ENCODE assay signal across 29 cellular contexts in the genomic region with DNA sequence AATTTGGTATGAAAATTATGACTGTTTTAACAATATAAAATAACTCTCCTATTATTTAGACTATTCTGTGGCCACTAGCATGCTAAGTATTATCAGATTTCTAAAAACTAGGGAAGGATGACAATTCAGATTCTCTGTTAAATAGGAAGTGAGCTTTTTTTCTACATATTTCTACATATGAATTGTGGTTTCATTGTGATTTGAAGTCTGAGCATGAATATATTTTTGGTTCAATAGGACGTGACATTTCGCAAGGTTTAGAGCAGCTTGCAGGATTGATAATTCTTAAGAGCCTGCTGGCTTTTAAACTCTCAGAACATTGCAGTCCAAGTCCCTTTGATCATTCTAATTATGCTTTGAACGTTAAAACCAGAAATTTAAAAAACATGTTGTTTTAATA.
A peak's percentile ranks its signal among the peaks of the same experiment; 100 is the strongest.
DNase-seq lines count a peak whose midpoint lies in the region; ATAC-seq and TF ChIP-seq lines count a peak whose summit lies in the region.
"Had no signal": no experiment of that assay in that cellular context is flagged by ENCODE, and none has a peak within 500 bp of the region (broad histone marks: within the 10 kb centered on the region; RNA-seq: fewer than 3 reads in every experiment).

No MANE protein-coding gene starts in this region.

- H3K4me1 Mint-ChIP-seq in brain: peaks cover 58% of the 10 kb centered on the region
- H3K4me1 Mint-ChIP-seq: activated naive CD4-positive, alpha-beta T cell treated with anti-CD3 and anti-CD28 coated beads, Interleukin-2, amount 10 ng/mL, durations not matched to agents 7 days and 5 days; activated T-helper 17 cell treated with anti-CD3 and anti-CD28 coated beads, Interleukin-2, amount 50 U/mL, for 72 hours; T-helper 17 cell had no signal

- TF ChIP-seq CTCF in brain (conservative IDR thresholded peaks at IDR 0.05): no peak

- no peaks in the 10 kb centered on the region for H3K9me3 ChIP-seq in BLaER1 treated with 17β-estradiol and CSF1 and Interleukin-3, amounts not matched to agents 10 nM and 100 nM (replicated peaks in 1 of 11)
- H3K9me3 ChIP-seq: adrenal gland, esophagus muscularis mucosa, heart right ventricle had no signal

- no peak overlapping the region for H3K4me3 ChIP-seq in BLaER1 treated with 17β-estradiol and CSF1 and Interleukin-3, amounts not matched to agents 10 nM and 100 nM
- H3K4me3 ChIP-seq: adrenal gland, esophagus muscularis mucosa, heart right ventricle, neural progenitor cell had no signal

- DNase-seq in OCI-M1 (lab: John Stamatoyannopoulos, UW) (peak; percentile 81), NCI-H2196 treated with DMSO at 0.1 percent for 48 hours (lab: John Stamatoyannopoulos, UW; ENCODE audit: unreplicated experiment) (no peak), DMS53 (lab: John Stamatoyannopoulos, UW) (no peak)
- DNase-seq: activated CD4-positive, alpha-beta T cell treated with anti-CD3 and anti-CD28 coated beads for 4 hours; activated CD8-positive, alpha-beta T cell treated with anti-CD3 and anti-CD28 coated beads, Interleukin-2, amount 10 ng/mL, durations not matched to agents 7 days and 5 days; activated naive CD4-positive, alpha-beta T cell treated with anti-CD3 and anti-CD28 coated beads, Interleukin-2, amount 10 ng/mL, durations not matched to agents 7 days and 5 days; adrenal gland; CD8-positive, alpha-beta T cell; DMS 273 treated with DMSO at 0.1 percent for 48 hours; foreskin keratinocyte; HCEC 1CT; heart right ventricle; NCI-H1417 treated with DMSO at 0.1 percent for 48 hours; NCI-H2081 treated with DMSO at 0.1 percent for 48 hours; NCI-H82; small intestine; stimulated activated CD4-positive, alpha-beta T cell treated with anti-CD3 and anti-CD28 coated beads, Interleukin-1b, Interleukin-23, amount 100 ng/mL, for 48 hours; stimulated activated naive CD8-positive, alpha-beta T cell treated with anti-CD3 and anti-CD28 coated beads, Interleukin-15, Interleukin-2, amounts not matched to agents 100 U/mL and 50 U/mL, for 24 hours; T-helper 17 cell had no signal

- peak overlapping the region in 10 of 11 experiments; percentile 6 to 86 (median 78); a peak in 19 of 22 replicates for H3K27ac ChIP-seq in BLaER1 treated with 17β-estradiol and CSF1 and Interleukin-3, amounts not matched to agents 10 nM and 100 nM
- H3K27ac ChIP-seq: adrenal gland, esophagus muscularis mucosa, foreskin keratinocyte, heart right ventricle, parathyroid adenoma, RWPE1 had no signal

- H3K27me3 ChIP-seq in BLaER1 treated with 17β-estradiol and CSF1 and Interleukin-3, amounts not matched to agents 10 nM and 100 nM: no peaks in the 10 kb centered on the region
- H3K27me3 ChIP-seq: adrenal gland, esophagus muscularis mucosa, foreskin keratinocyte, heart right ventricle, neural progenitor cell had no signal

- H3K36me3 Mint-ChIP-seq in brain: peaks cover 18% of the 10 kb centered on the region
- H3K36me3 Mint-ChIP-seq: activated naive CD4-positive, alpha-beta T cell treated with anti-CD3 and anti-CD28 coated beads, Interleukin-2, amount 10 ng/mL, durations not matched to agents 7 days and 5 days; CD8-positive, alpha-beta T cell had no signal

- no peaks in the 10 kb centered on the region for H3K36me3 ChIP-seq in BLaER1 treated with 17β-estradiol and CSF1 and Interleukin-3, amounts not matched to agents 10 nM and 100 nM
- H3K36me3 ChIP-seq: adrenal gland, esophagus muscularis mucosa, heart right ventricle had no signal

- H3K9ac ChIP-seq in BLaER1 treated with 17β-estradiol and CSF1 and Interleukin-3, amounts not matched to agents 10 nM and 100 nM: peak overlapping the region in 5 of 11 experiments; percentile 7 to 68 (median 51); a peak in 8 of 22 replicates
- H3K9ac ChIP-seq: neural progenitor cell, parathyroid adenoma had no signal

- ATAC-seq in GM18868 (IDR thresholded peaks at IDR 0.05; ENCODE audit: unreplicated experiment): peak; percentile 39
- no peak for ATAC-seq in HG02852 (IDR thresholded peaks at IDR 0.05; ENCODE audit: unreplicated experiment)
- ATAC-seq: activated CD8-positive, alpha-beta T cell treated with anti-CD3 and anti-CD28 coated beads, Interleukin-2, amount 10 ng/mL, durations not matched to agents 7 days and 5 days; activated T-helper 17 cell treated with anti-CD3 and anti-CD28 coated beads, Interleukin-2, amount 50 U/mL, for 72 hours; CD8-positive, alpha-beta T cell; foreskin keratinocyte; heart right ventricle; SK-N-SH treated with all-trans-retinoic acid at 6 μM for 48 hours; stimulated activated naive CD8-positive, alpha-beta T cell treated with anti-CD3 and anti-CD28 coated beads, Interleukin-15, Interleukin-2, amounts not matched to agents 100 U/mL and 50 U/mL, for 24 hours; T-helper 17 cell had no signal

- H3K4me1 ChIP-seq in BLaER1 treated with 17β-estradiol and CSF1 and Interleukin-3, amounts not matched to agents 10 nM and 100 nM: peaks cover 4 to 62% (median 45%) of the 10 kb centered on the region in 10 experiments; a peak in 18 of 20 replicates
- H3K4me1 ChIP-seq: adrenal gland, esophagus muscularis mucosa, foreskin keratinocyte, neural progenitor cell, parathyroid adenoma had no signal

- no peaks in the 10 kb centered on the region for H4K20me1 ChIP-seq in BLaER1 treated with 17β-estradiol and CSF1 and Interleukin-3, amounts not matched to agents 10 nM and 100 nM

- H3K4me3 Mint-ChIP-seq in brain: peak overlapping the region in 4 of 5 experiments; percentile 27 to 80 (median 48)
- H3K4me3 Mint-ChIP-seq: activated CD8-positive, alpha-beta T cell treated with anti-CD3 and anti-CD28 coated beads, Interleukin-2, amount 10 ng/mL, durations not matched to agents 7 days and 5 days; activated naive CD4-positive, alpha-beta T cell treated with anti-CD3 and anti-CD28 coated beads, Interleukin-2, amount 10 ng/mL, durations not matched to agents 7 days and 5 days; activated T-helper 17 cell treated with anti-CD3 and anti-CD28 coated beads, Interleukin-2, amount 50 U/mL, for 72 hours; CD8-positive, alpha-beta T cell; neural progenitor cell; T-helper 17 cell had no signal

- H3K9me3 Mint-ChIP-seq in brain: no peaks in the 10 kb centered on the region
- H3K9me3 Mint-ChIP-seq: activated naive CD4-positive, alpha-beta T cell treated with anti-CD3 and anti-CD28 coated beads, Interleukin-2, amount 10 ng/mL, durations not matched to agents 7 days and 5 days; activated T-helper 17 cell treated with anti-CD3 and anti-CD28 coated beads, Interleukin-2, amount 50 U/mL, for 72 hours; CD8-positive, alpha-beta T cell; neural progenitor cell had no signal

- H3K27me3 Mint-ChIP-seq in brain: no peaks in the 10 kb centered on the region
- H3K27me3 Mint-ChIP-seq: activated naive CD4-positive, alpha-beta T cell treated with anti-CD3 and anti-CD28 coated beads, Interleukin-2, amount 10 ng/mL, durations not matched to agents 7 days and 5 days; T-helper 17 cell had no signal

- peak overlapping the region; percentile 27 to 98 (median 88) for H3K27ac Mint-ChIP-seq in brain
- H3K27ac Mint-ChIP-seq: activated CD8-positive, alpha-beta T cell treated with anti-CD3 and anti-CD28 coated beads, Interleukin-2, amount 10 ng/mL, durations not matched to agents 7 days and 5 days; activated naive CD4-positive, alpha-beta T cell treated with anti-CD3 and anti-CD28 coated beads, Interleukin-2, amount 10 ng/mL, durations not matched to agents 7 days and 5 days; activated T-helper 17 cell treated with anti-CD3 and anti-CD28 coated beads, Interleukin-2, amount 50 U/mL, for 72 hours; CD8-positive, alpha-beta T cell; neural progenitor cell; T-helper 17 cell had no signal

- H3K4me2 ChIP-seq in BLaER1 treated with 17β-estradiol and CSF1 and Interleukin-3, amounts not matched to agents 10 nM and 100 nM: peak overlapping the region in 10 of 11 experiments; percentile 2 to 69 (median 42); a peak in 14 of 22 replicates
- H3K4me2 ChIP-seq: neural progenitor cell had no signal
